Comparison of ENCODE assay signal across 8 cellular contexts in genomic region chr20:2558581-2559301, GRCh38.
DNase-seq lines count a peak whose midpoint lies in the region.

No MANE protein-coding gene starts in this region.

- peaks cover 7% of the 10 kb centered on the region for H3K4me1 ChIP-seq in stomach smooth muscle (ENCODE audit: control insufficient read depth, insufficient read depth, low read length)

- no peaks in the 10 kb centered on the region for H3K9me3 ChIP-seq in stomach smooth muscle (ENCODE audit: control insufficient read depth in 2 of 2, low read length in 2 of 2)

- peak; percentile 45 for DNase-seq in NCI-H748 (lab: John Stamatoyannopoulos, UW; ENCODE audit: unreplicated experiment)
- DNase-seq in NCI-H748 treated with DMSO at 0.1 percent for 48 hours (lab: John Stamatoyannopoulos, UW) = no peak
- DNase-seq in astrocyte of the hippocampus (ENCODE audit: low read depth, low spot score) = peak; percentile 17
- DNase-seq in iPS-NIHi7 (ENCODE audit: extremely low spot score) = peak; percentile 61
- DNase-seq in DMS114 treated with DMSO at 0.1 percent for 48 hours (lab: John Stamatoyannopoulos, UW; ENCODE audit: unreplicated experiment) = no peak
- no peak for DNase-seq in COLO829 (ENCODE audit: low spot score)
- no peak for DNase-seq in NCI-H1092 (lab: John Stamatoyannopoulos, UW)

- peaks cover 28% of the 10 kb centered on the region in 2 donors for H3K27me3 ChIP-seq in stomach smooth muscle (ENCODE audit: control insufficient read depth in 1 of 2, insufficient read depth in 2 of 2, low read length in 2 of 2)

- no peak overlapping the region for H3K27ac ChIP-seq in stomach smooth muscle (ENCODE audit: low read length)

- H3K36me3 ChIP-seq in stomach smooth muscle (ENCODE audit: control insufficient read depth in 2 of 2, insufficient read depth in 2 of 2, low read length in 2 of 2) = no peaks in the 10 kb centered on the region

- H3K9ac ChIP-seq in stomach smooth muscle (ENCODE audit: low read length in 2 of 2) = no peak overlapping the region

- peak overlapping the region; percentile 22 to 40 for H3K4me3 ChIP-seq in stomach smooth muscle (ENCODE audit: low read length in 2 of 2)

Comparison
In these comparisons a context has a peak if more than half of its experiments do, and no peak if none do; other contexts are left out.
1. DNase-seq: peak in NCI-H748 (single experiment), astrocyte of the hippocampus (single experiment) and iPS-NIHi7 (single experiment); none in NCI-H748 treated with DMSO at 0.1 percent for 48 hours (single experiment), DMS114 treated with DMSO at 0.1 percent for 48 hours (single experiment), COLO829 (single experiment) and NCI-H1092 (single experiment).